ENCODE assay signal across 21 cellular contexts in the genomic region with DNA sequence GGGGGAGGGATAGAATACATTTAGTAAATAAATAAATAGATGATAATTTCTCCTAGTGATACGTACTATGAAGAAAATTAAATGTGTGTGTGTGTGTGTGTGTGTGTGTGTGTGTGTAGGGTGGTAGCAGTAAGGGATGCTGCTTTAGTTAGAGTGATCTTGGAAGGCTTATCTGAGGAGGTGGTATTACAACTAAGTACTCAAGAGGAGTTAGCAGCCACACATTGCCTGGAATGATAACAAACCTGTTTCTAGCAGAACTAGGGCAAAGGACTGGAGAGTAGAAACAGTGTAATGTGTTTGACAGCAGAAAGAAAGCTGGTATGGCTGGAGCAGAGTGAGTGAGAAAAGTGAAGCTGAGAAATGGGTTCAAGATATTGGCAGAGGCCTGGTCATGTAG. TPM values are rescaled to one million over a fixed set of nuclear protein-coding genes. Genes with fewer than 3 reads are reported as not detected.
A peak's percentile ranks its signal among the peaks of the same experiment; 100 is the strongest.
DNase-seq lines count a peak whose midpoint lies in the region; ATAC-seq and TF ChIP-seq lines count a peak whose summit lies in the region.
"Had no signal": no experiment of that assay in that cellular context is flagged by ENCODE, and none has a peak within 500 bp of the region (broad histone marks: within the 10 kb centered on the region; RNA-seq: fewer than 3 reads in every experiment).

No MANE protein-coding gene starts in this region.

- CTCF ChIA-PET in CD4-positive, alpha-beta T cell (lab: Charles Lee): no interaction called here

- no peaks in the 10 kb centered on the region for H3K27me3 ChIP-seq in CD4-positive, alpha-beta T cell (ENCODE audit: control insufficient read depth, insufficient read depth, low read length)
- H3K27me3 ChIP-seq: BLaER1 treated with 17β-estradiol and CSF1 and Interleukin-3, amounts not matched to agents 10 nM and 100 nM had no signal

- H3K27ac ChIP-seq in CD4-positive, alpha-beta T cell (ENCODE audit: low read depth, low read length): no peak overlapping the region
- H3K27ac ChIP-seq: BLaER1 treated with 17β-estradiol and CSF1 and Interleukin-3, amounts not matched to agents 10 nM and 100 nM had no signal

- H3K4me3 Mint-ChIP-seq in T-helper 2 cell treated with Interferon-gamma antibody and Interleukin-4, amounts not matched to agents 5 μg/mL and 100 μg/mL, for 36 hours: no peak overlapping the region
- H3K4me3 Mint-ChIP-seq in T-helper 17 cell: no peak overlapping the region
- H3K4me3 Mint-ChIP-seq in type B pancreatic cell: no peak overlapping the region
- H3K4me3 Mint-ChIP-seq in immature natural killer cell: no peak overlapping the region
- no peak overlapping the region for H3K4me3 Mint-ChIP-seq in CD4-positive, alpha-beta T cell
- H3K4me3 Mint-ChIP-seq: CD8-positive, alpha-beta T cell had no signal

- H3K27ac Mint-ChIP-seq in T-helper 2 cell treated with Interferon-gamma antibody and Interleukin-4, amounts not matched to agents 5 μg/mL and 100 μg/mL, for 36 hours: peak overlapping the region; percentile 31
- peak overlapping the region; percentile 79 for H3K27ac Mint-ChIP-seq in T-helper 17 cell
- H3K27ac Mint-ChIP-seq in type B pancreatic cell: peak overlapping the region; percentile 62
- peak overlapping the region in 2 of 6 donors; percentile 15 to 57 for H3K27ac Mint-ChIP-seq in immature natural killer cell
- no peak overlapping the region for H3K27ac Mint-ChIP-seq in CD4-positive, alpha-beta T cell
- H3K27ac Mint-ChIP-seq: CD8-positive, alpha-beta T cell had no signal

- no peak for ATAC-seq in T-helper 17 cell
- no peak for ATAC-seq in CD4-positive, alpha-beta T cell (ENCODE audit: poor library complexity)
- ATAC-seq: CD8-positive, alpha-beta T cell had no signal

- H3K9me3 Mint-ChIP-seq in T-helper 2 cell treated with Interferon-gamma antibody and Interleukin-4, amounts not matched to agents 5 μg/mL and 100 μg/mL, for 36 hours: no peaks in the 10 kb centered on the region
- H3K9me3 Mint-ChIP-seq in type B pancreatic cell (peaks cover 5% of the 10 kb centered on the region), immature natural killer cell (no peaks in the 10 kb centered on the region)
- no peaks in the 10 kb centered on the region for H3K9me3 Mint-ChIP-seq in CD4-positive, alpha-beta T cell
- H3K9me3 Mint-ChIP-seq: CD8-positive, alpha-beta T cell had no signal

- H3K9me3 ChIP-seq in T-helper 17 cell (ENCODE audit: control insufficient read depth, low read length, poor library complexity, severe bottlenecking): no peaks in the 10 kb centered on the region
- H3K9me3 ChIP-seq in CD4-positive, alpha-beta T cell (ENCODE audit: control insufficient read depth, low read length): no peaks in the 10 kb centered on the region
- H3K9me3 ChIP-seq: SK-N-SH had no signal

- DNase-seq in T-helper 2 cell treated with Interferon-gamma antibody and Interleukin-4, amounts not matched to agents 5 μg/mL and 100 μg/mL, for 36 hours (ENCODE audit: low spot score): no peak
- no peak for DNase-seq in T-helper 2 cell
- DNase-seq in T-helper 17 cell: no peak
- DNase-seq in iPS-NIHi7 (ENCODE audit: extremely low spot score): peak; percentile 8
- no peak for DNase-seq in type B pancreatic cell (ENCODE audit: extremely low spot score, unreplicated experiment)
- DNase-seq in activated CD4-positive, alpha-beta T cell treated with anti-CD3 and anti-CD28 coated beads, Interleukin-2, amount 50 U/mL, for 4 hours: no peak
- no peak for DNase-seq in immature natural killer cell
- DNase-seq in CD4-positive, alpha-beta T cell: no peak
- DNase-seq: 8988T; CD8-positive, alpha-beta T cell; Kasumi-1; MM.1S; NCI-H1092; NCI-H1436; NCI-H187 treated with DMSO at 0.1 percent for 48 hours; NCI-H2107; SIG-M5; SK-N-SH had no signal

- H3K36me3 Mint-ChIP-seq in T-helper 2 cell treated with Interferon-gamma antibody and Interleukin-4, amounts not matched to agents 5 μg/mL and 100 μg/mL, for 36 hours (ENCODE audit: low read depth): peaks cover 50% of the 10 kb centered on the region
- H3K36me3 Mint-ChIP-seq in T-helper 17 cell (ENCODE audit: low read depth) (peaks cover 12% of the 10 kb centered on the region), type B pancreatic cell (peaks cover 54% of the 10 kb centered on the region), immature natural killer cell (peaks cover 22 to 43% (median 33%) of the 10 kb centered on the region in 3 donors)
- peaks cover 86% of the 10 kb centered on the region for H3K36me3 Mint-ChIP-seq in CD4-positive, alpha-beta T cell (ENCODE audit: low read depth)

- intact Hi-C loops in CD4-positive, alpha-beta T cell (cut with DNase I, micrococcal nuclease): loop anchor here in 1 of 2 experiments (5.0 to 10.0 kb wide), 2 partner anchors 822 to 1244 kb away; no protein-coding TSS in a partner anchor

- H3K4me1 Mint-ChIP-seq in T-helper 2 cell treated with Interferon-gamma antibody and Interleukin-4, amounts not matched to agents 5 μg/mL and 100 μg/mL, for 36 hours (ENCODE audit: low read depth): peaks cover 4% of the 10 kb centered on the region
- peaks cover 8% of the 10 kb centered on the region for H3K4me1 Mint-ChIP-seq in T-helper 17 cell
- peaks cover 5% of the 10 kb centered on the region for H3K4me1 Mint-ChIP-seq in type B pancreatic cell (ENCODE audit: unreplicated experiment)
- peaks cover 2 to 5% of the 10 kb centered on the region in 2 donors for H3K4me1 Mint-ChIP-seq in immature natural killer cell
- peaks cover 5% of the 10 kb centered on the region for H3K4me1 Mint-ChIP-seq in CD4-positive, alpha-beta T cell (ENCODE audit: low read depth)

- POLR2A ChIA-PET in CD4-positive, alpha-beta T cell (lab: Charles Lee): no interaction called here

- no peaks in the 10 kb centered on the region for H3K27me3 Mint-ChIP-seq in T-helper 2 cell treated with Interferon-gamma antibody and Interleukin-4, amounts not matched to agents 5 μg/mL and 100 μg/mL, for 36 hours (ENCODE audit: low read depth)
- H3K27me3 Mint-ChIP-seq in T-helper 17 cell (no peaks in the 10 kb centered on the region), type B pancreatic cell (no peaks in the 10 kb centered on the region), immature natural killer cell (ENCODE audit: low read depth in 3 of 3) (no peaks in the 10 kb centered on the region)
- H3K27me3 Mint-ChIP-seq in CD4-positive, alpha-beta T cell: no peaks in the 10 kb centered on the region

- TF ChIP-seq CTCF in type B pancreatic cell (conservative IDR thresholded peaks at IDR 0.05): no peak
- TF ChIP-seq CTCF in CD4-positive, alpha-beta T cell (IDR thresholded peaks at IDR 0.05): no peak

RNA-seq across cellular contexts. Expression of gene FASLG, which starts 58.3 kb away (rescaled TPM):
- total RNA-seq in T-helper 17 cell (under 1 TPM in 1 of 2 donors, not detected in 1; 0.47 TPM), type B pancreatic cell (ENCODE audit: low replicate concordance) (not detected in 2 replicates)
- 10 to 100 TPM; 20.7 to 60.6 (median 40.2) TPM for polyA plus RNA-seq in immature natural killer cell
- under 1 TPM; 0.11 to 0.80 TPM for total RNA-seq in CD4-positive, alpha-beta T cell
- total RNA-seq: H1, NCI-H460 had no signal
- polyA plus RNA-seq: H1, SK-N-SH had no signal
